1 cellular context compared by ENCODE assay signal in the genomic region with DNA sequence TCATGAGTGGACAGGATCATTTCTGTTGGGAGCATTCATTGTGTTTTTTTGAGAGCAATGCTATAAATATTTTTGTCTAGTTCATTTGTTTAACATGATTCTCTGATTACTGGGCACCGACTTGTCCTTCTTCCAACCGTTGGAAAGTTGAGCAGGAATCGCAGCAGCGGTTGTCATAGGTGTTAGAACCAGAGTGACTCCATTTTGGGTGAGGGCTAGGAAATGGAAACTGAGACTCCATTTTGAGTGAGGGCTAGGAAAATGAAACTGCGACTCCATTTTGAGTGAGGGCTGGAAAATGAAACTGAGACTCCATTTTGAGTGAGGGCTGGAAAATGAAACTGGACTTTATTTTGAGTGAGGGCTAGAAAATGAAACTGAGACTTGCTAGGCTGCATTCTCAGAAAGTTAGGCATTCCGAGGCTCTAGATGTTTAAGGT.
TF ChIP-seq lines count a peak whose summit lies in the region.

No MANE protein-coding gene starts in this region.

TF ChIP-seq in K562, 482 proteins besides CTCF, POLR2A, EP300 and RAD21 (continued from another document and continues in another):
- 0 out of 2 replicates have a peak, but pooled peaks have one; percentile 74 for TF ChIP-seq CLOCK (CRISPR knock-in tag; IDR thresholded peaks at IDR 0.05; ENCODE audit: borderline replicate concordance)
- peak; percentile 99 for TF ChIP-seq MEF2D (tag; conservative IDR thresholded peaks at IDR 0.05; ENCODE audit: low read depth)
- no peak for TF ChIP-seq SP1 (CRISPR knock-in tag; IDR thresholded peaks at IDR 0.05)
- no peak for TF ChIP-seq CREB1 (IDR thresholded peaks at IDR 0.05)
- TF ChIP-seq CREB1 (CRISPR knock-in tag; IDR thresholded peaks at IDR 0.05): no peak
- TF ChIP-seq E2F8 (IDR thresholded peaks at IDR 0.05; ENCODE audit: low read depth, partially characterized antibody): no peak
- peak; percentile 96 for TF ChIP-seq NR2F6 (CRISPR knock-in tag; IDR thresholded peaks at IDR 0.05)
- TF ChIP-seq FOXA1 (IDR thresholded peaks at IDR 0.05; ENCODE audit: borderline replicate concordance): no peak
- peak; percentile 80; the same call in 1 of the 2 replicates for TF ChIP-seq KLF1 (tag; IDR thresholded peaks at IDR 0.05)
- TF ChIP-seq ZNF586 (CRISPR knock-in tag; conservative IDR thresholded peaks at IDR 0.05): peak; percentile 91
- TF ChIP-seq, protein P1, sequence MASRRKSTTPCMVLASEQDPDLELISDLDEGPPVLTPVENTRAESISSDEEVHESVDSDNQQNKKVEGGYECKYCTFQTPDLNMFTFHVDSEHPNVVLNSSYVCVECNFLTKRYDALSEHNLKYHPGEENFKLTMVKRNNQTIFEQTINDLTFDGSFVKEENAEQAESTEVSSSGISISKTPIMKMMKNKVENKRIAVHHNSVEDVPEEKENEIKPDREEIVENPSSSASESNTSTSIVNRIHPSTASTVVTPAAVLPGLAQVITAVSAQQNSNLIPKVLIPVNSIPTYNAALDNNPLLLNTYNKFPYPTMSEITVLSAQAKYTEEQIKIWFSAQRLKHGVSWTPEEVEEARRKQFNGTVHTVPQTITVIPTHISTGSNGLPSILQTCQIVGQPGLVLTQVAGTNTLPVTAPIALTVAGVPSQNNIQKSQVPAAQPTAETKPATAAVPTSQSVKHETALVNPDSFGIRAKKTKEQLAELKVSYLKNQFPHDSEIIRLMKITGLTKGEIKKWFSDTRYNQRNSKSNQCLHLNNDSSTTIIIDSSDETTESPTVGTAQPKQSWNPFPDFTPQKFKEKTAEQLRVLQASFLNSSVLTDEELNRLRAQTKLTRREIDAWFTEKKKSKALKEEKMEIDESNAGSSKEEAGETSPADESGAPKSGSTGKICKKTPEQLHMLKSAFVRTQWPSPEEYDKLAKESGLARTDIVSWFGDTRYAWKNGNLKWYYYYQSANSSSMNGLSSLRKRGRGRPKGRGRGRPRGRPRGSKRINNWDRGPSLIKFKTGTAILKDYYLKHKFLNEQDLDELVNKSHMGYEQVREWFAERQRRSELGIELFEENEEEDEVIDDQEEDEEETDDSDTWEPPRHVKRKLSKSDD (conservative IDR thresholded peaks at IDR 0.05; ENCODE audit: low read length): peak; percentile 83
- peak; percentile 90; the same call in 1 of the 2 replicates for TF ChIP-seq HSF4 (CRISPR knock-in tag; IDR thresholded peaks at IDR 0.05; ENCODE audit: borderline replicate concordance)
- peak; percentile 98 for TF ChIP-seq BCL6 (CRISPR knock-in tag; IDR thresholded peaks at IDR 0.05)
- no peak for TF ChIP-seq MCM3 (IDR thresholded peaks at IDR 0.05)
- peak; percentile 86; the same call in 1 of the 2 replicates for TF ChIP-seq ZNF174 (CRISPR knock-in tag; IDR thresholded peaks at IDR 0.05)
- TF ChIP-seq ETS2 (tag; IDR thresholded peaks at IDR 0.05; ENCODE audit: borderline replicate concordance, poor library complexity, severe bottlenecking): no peak
- peak; percentile 78; the same call in 1 of the 2 replicates for TF ChIP-seq ESRRB (CRISPR knock-in tag; IDR thresholded peaks at IDR 0.05; ENCODE audit: borderline replicate concordance)
- no peak for TF ChIP-seq CBX5 (IDR thresholded peaks at IDR 0.05; ENCODE audit: borderline replicate concordance, low read depth)
- TF ChIP-seq ZNF23 (CRISPR knock-in tag; IDR thresholded peaks at IDR 0.05): 0 out of 2 replicates have a peak, but pooled peaks have one; percentile 28
- TF ChIP-seq CHD2 (IDR thresholded peaks at IDR 0.05; ENCODE audit: low read depth, low read length): no peak
- TF ChIP-seq SMARCA5 (IDR thresholded peaks at IDR 0.05): no peak
- peak; percentile 100 for TF ChIP-seq ZNF584 (CRISPR knock-in tag; IDR thresholded peaks at IDR 0.05; ENCODE audit: low read depth)
- TF ChIP-seq STAT5B (CRISPR knock-in tag; IDR thresholded peaks at IDR 0.05): peak; percentile 84
- TF ChIP-seq PTRF (tag; IDR thresholded peaks at IDR 0.05): peak; percentile 98
- TF ChIP-seq, protein P2, sequence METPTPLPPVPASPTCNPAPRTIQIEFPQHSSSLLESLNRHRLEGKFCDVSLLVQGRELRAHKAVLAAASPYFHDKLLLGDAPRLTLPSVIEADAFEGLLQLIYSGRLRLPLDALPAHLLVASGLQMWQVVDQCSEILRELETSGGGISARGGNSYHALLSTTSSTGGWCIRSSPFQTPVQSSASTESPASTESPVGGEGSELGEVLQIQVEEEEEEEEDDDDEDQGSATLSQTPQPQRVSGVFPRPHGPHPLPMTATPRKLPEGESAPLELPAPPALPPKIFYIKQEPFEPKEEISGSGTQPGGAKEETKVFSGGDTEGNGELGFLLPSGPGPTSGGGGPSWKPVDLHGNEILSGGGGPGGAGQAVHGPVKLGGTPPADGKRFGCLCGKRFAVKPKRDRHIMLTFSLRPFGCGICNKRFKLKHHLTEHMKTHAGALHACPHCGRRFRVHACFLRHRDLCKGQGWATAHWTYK (CRISPR knock-in tag; IDR thresholded peaks at IDR 0.05): peak; percentile 99
- no peak for TF ChIP-seq RFX1 (IDR thresholded peaks at IDR 0.05)
- no peak for TF ChIP-seq MEF2A (IDR thresholded peaks at IDR 0.05; ENCODE audit: control insufficient read depth, low read depth, low read length)
- TF ChIP-seq SRF (CRISPR knock-in tag; IDR thresholded peaks at IDR 0.05): peak in 1 of 2 experiments; percentile 67; a peak in 1 of 4 replicates
- TF ChIP-seq USF1 (CRISPR knock-in tag; IDR thresholded peaks at IDR 0.05): no peak
- peak; percentile 81 for TF ChIP-seq DEAF1 (CRISPR knock-in tag; IDR thresholded peaks at IDR 0.05)
- TF ChIP-seq ZNF57 (CRISPR knock-in tag; IDR thresholded peaks at IDR 0.05): peak; percentile 93
- peak; percentile 61; the same call in 1 of the 2 replicates for TF ChIP-seq JUNB (CRISPR knock-in tag; conservative IDR thresholded peaks at IDR 0.05)
- TF ChIP-seq E2F3 (CRISPR knock-in tag; IDR thresholded peaks at IDR 0.05): peak; percentile 99
- peak; percentile 98 for TF ChIP-seq ZNF79 (CRISPR knock-in tag; IDR thresholded peaks at IDR 0.05; ENCODE audit: low read depth)
- TF ChIP-seq SMAD4 (CRISPR knock-in tag; conservative IDR thresholded peaks at IDR 0.05): peak; percentile 97
- no peak for TF ChIP-seq NFE2 (IDR thresholded peaks at IDR 0.05; ENCODE audit: low read depth)
- peak; percentile 85 for TF ChIP-seq GABPB2 (CRISPR knock-in tag; conservative IDR thresholded peaks at IDR 0.05)
- no peak for TF ChIP-seq EWSR1 (IDR thresholded peaks at IDR 0.05; ENCODE audit: borderline replicate concordance, low read depth, partially characterized antibody)
- TF ChIP-seq HNRNPL (IDR thresholded peaks at IDR 0.05; ENCODE audit: low read depth, low read length): no peak
- TF ChIP-seq ZKSCAN8 (CRISPR knock-in tag; IDR thresholded peaks at IDR 0.05): peak; percentile 99
- TF ChIP-seq, protein P3, sequence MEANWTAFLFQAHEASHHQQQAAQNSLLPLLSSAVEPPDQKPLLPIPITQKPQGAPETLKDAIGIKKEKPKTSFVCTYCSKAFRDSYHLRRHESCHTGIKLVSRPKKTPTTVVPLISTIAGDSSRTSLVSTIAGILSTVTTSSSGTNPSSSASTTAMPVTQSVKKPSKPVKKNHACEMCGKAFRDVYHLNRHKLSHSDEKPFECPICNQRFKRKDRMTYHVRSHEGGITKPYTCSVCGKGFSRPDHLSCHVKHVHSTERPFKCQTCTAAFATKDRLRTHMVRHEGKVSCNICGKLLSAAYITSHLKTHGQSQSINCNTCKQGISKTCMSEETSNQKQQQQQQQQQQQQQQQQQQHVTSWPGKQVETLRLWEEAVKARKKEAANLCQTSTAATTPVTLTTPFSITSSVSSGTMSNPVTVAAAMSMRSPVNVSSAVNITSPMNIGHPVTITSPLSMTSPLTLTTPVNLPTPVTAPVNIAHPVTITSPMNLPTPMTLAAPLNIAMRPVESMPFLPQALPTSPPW (CRISPR knock-in tag; IDR thresholded peaks at IDR 0.05): peak; percentile 89
- TF ChIP-seq RFX5 (IDR thresholded peaks at IDR 0.05; ENCODE audit: low read depth, low read length): no peak
- peak; percentile 98 for TF ChIP-seq TAF7 (tag; IDR thresholded peaks at IDR 0.05)
- peak; percentile 100 for TF ChIP-seq ZNF197 (CRISPR knock-in tag; IDR thresholded peaks at IDR 0.05; ENCODE audit: low read depth)
- TF ChIP-seq ZNF639 (CRISPR knock-in tag; conservative IDR thresholded peaks at IDR 0.05 in 1 of 2, IDR thresholded peaks at IDR 0.05 in 1 of 2): peak in 1 of 2 experiments; percentile 100; a peak in 2 of 4 replicates
- peak; percentile 99 for TF ChIP-seq OTX1 (CRISPR knock-in tag; IDR thresholded peaks at IDR 0.05)
- peak; percentile 95 for TF ChIP-seq ZBTB17 (CRISPR knock-in tag; IDR thresholded peaks at IDR 0.05)
- TF ChIP-seq ZNF707 (CRISPR knock-in tag; conservative IDR thresholded peaks at IDR 0.05): 0 out of 2 replicates have a peak, but pooled peaks have one; percentile 66
- peak; percentile 100 for TF ChIP-seq ZBTB26 (CRISPR knock-in tag; IDR thresholded peaks at IDR 0.05)
- peak; percentile 96 for TF ChIP-seq POLR2H (tag; IDR thresholded peaks at IDR 0.05; ENCODE audit: low read depth)
